In genomic region chr19:30073152-30074000, GRCh38 we compare ENCODE assay signal across 26 cellular contexts.
DNase-seq lines count a peak whose midpoint lies in the region; ATAC-seq, FAIRE-seq and TF ChIP-seq lines count a peak whose summit lies in the region.
"Had no signal": no experiment of that assay in that cellular context is flagged by ENCODE, and none has a peak within 500 bp of the region (broad histone marks: within the 10 kb centered on the region; RNA-seq: fewer than 3 reads in every experiment).

No MANE protein-coding gene starts in this region.

- H4K91ac ChIP-seq in H9 (ENCODE audit: insufficient read length, low read depth, low read length) = no peak overlapping the region

- H3K4ac ChIP-seq in H9 (ENCODE audit: low read depth, low read length) = no peak overlapping the region

- H3K79me2 ChIP-seq in H9 (ENCODE audit: insufficient read depth, low read length) (no peaks in the 10 kb centered on the region), HepG2 (ENCODE audit: insufficient read depth, low read length) (no peaks in the 10 kb centered on the region)

- no peak overlapping the region for H2AK5ac ChIP-seq in H9 (ENCODE audit: insufficient read length, low read length)

- H3K79me1 ChIP-seq in H9 (ENCODE audit: insufficient read depth, low read depth, low read length, poor library complexity, severe bottlenecking) = no peaks in the 10 kb centered on the region

- no peak overlapping the region for H3K4me3 Mint-ChIP-seq in H9
- H3K4me3 Mint-ChIP-seq: CD4-positive, CD25-positive, alpha-beta regulatory T cell; naive B cell had no signal

- H3K4me2 ChIP-seq in H9 (ENCODE audit: insufficient read depth, insufficient read length, low read length) (no peak overlapping the region), HepG2 (ENCODE audit: low read depth, low read length) (no peak overlapping the region)
- H3K4me2 ChIP-seq: KMS-11, SK-N-SH had no signal

- no peak for TF ChIP-seq RAD21 in HepG2 (CRISPR knock-in tag; IDR thresholded peaks at IDR 0.05)

- H3K4me1 Mint-ChIP-seq in H9 = peaks cover 6 to 19% of the 10 kb centered on the region in 2 experiments
- H3K4me1 Mint-ChIP-seq: CD4-positive, CD25-positive, alpha-beta regulatory T cell; naive B cell had no signal

- no peaks in the 10 kb centered on the region; a peak in 1 of 5 replicates for H3K9me3 Mint-ChIP-seq in H9

- no peak for FAIRE-seq in HepG2 (lab: Jason Lieb, UNC)
- FAIRE-seq: D721Med, endometrium, HTR-8/SVneo had no signal

- no peak overlapping the region for H2BK15ac ChIP-seq in H9 (ENCODE audit: low read depth, low read length)

- H4K8ac ChIP-seq in H9 (replicated peaks; ENCODE audit: insufficient read length, low read depth, low read length) = no peak overlapping the region

- H3K27me3 ChIP-seq in H9 (ENCODE audit: insufficient read depth, low read length) = no peaks in the 10 kb centered on the region
- peaks cover 11% of the 10 kb centered on the region for H3K27me3 ChIP-seq in RWPE2 (ENCODE audit: insufficient read depth, poor library complexity, severe bottlenecking)
- H3K27me3 ChIP-seq in HepG2 (ENCODE audit: control insufficient read depth in 1 of 2, insufficient read depth in 2 of 2, low read length in 2 of 2) = peaks cover 2 to 24% of the 10 kb centered on the region in 2 experiments; a peak in 4 of 5 replicates
- peaks cover 0 to 23% (median 0%) of the 10 kb centered on the region in 7 donors for H3K27me3 ChIP-seq in spleen (replicated peaks in 1 of 7)
- H3K27me3 ChIP-seq: cardiac muscle cell, testis had no signal

- no peak overlapping the region for H2BK120ac ChIP-seq in H9 (ENCODE audit: low read depth, low read length, poor library complexity, severe bottlenecking)

- POLR2A ChIA-PET in HepG2 (lab: Yijun Ruan, JAX) = interaction anchor here (0.6 kb wide), 1 partner anchor 270 kb away, joined by 3 read pairs; no protein-coding TSS in a partner anchor

- H2BK12ac ChIP-seq in H9 (ENCODE audit: insufficient read length, low read depth, low read length) = no peak overlapping the region

- H2BK20ac ChIP-seq in H9 (ENCODE audit: low read depth, low read length, poor library complexity, severe bottlenecking) = no peak overlapping the region

- TF ChIP-seq CTCF in H9 (conservative IDR thresholded peaks at IDR 0.05) = peak; percentile 27; the same call in 2 of the 3 replicates
- TF ChIP-seq CTCF in RWPE2 (IDR thresholded peaks at IDR 0.05; ENCODE audit: poor library complexity, severe bottlenecking) = no peak
- no peak for TF ChIP-seq CTCF in HepG2 (CRISPR knock-in tag; IDR thresholded peaks at IDR 0.05)
- no peak for TF ChIP-seq CTCF in spleen (IDR thresholded peaks at IDR 0.05 in 8 of 11, conservative IDR thresholded peaks at IDR 0.05 in 3 of 11)

- TF ChIP-seq POLR2A in HepG2 (IDR thresholded peaks at IDR 0.05; ENCODE audit: insufficient read depth in 1 of 2, low read depth in 2 of 2, low read length in 2 of 2) (no peak), spleen (IDR thresholded peaks at IDR 0.05) (no peak)

- no peak overlapping the region for H4K5ac ChIP-seq in H9 (ENCODE audit: insufficient read length, low read depth, low read length)

- DNase-seq in H9 (no peak), RWPE2 (ENCODE audit: low spot score) (peak; percentile 16), HepG2 (ENCODE audit: low spot score) (no peak), spleen (peak; percentile 47)
- DNase-seq: activated CD4-positive, alpha-beta T cell treated with anti-CD3 and anti-CD28 coated beads, Interleukin-2, amount 50 U/mL, for 1 hour; activated naive CD4-positive, alpha-beta T cell treated with anti-CD3 and anti-CD28 coated beads, Interleukin-2, amount 50 U/mL, for 16 hours; CD4-positive, CD25-positive, alpha-beta regulatory T cell; kidney glomerular epithelial cell; mesenchymal stem cell; naive B cell; NCI-H1436; NCI-H69; occipital lobe; SK-N-SH; stimulated activated CD4-positive, alpha-beta T cell treated with anti-CD3 and anti-CD28 coated beads, Interleukin-4, amount 100 ng/mL, for 1 hour; stimulated activated naive CD4-positive, alpha-beta T cell; T-helper 2 cell; testis had no signal

- no peak overlapping the region for H3K14ac ChIP-seq in H9 (ENCODE audit: insufficient read depth, low read length)

- no peaks in the 10 kb centered on the region for H4K20me1 ChIP-seq in H9 (ENCODE audit: control insufficient read depth, insufficient read depth, insufficient read length)
- H4K20me1 ChIP-seq in HepG2 (ENCODE audit: insufficient read depth, low read length) = no peaks in the 10 kb centered on the region

- no peak overlapping the region for H3K27ac ChIP-seq in H9 (ENCODE audit: insufficient read length, low read depth, low read length)
- H3K27ac ChIP-seq in RWPE2 (ENCODE audit: poor library complexity, severe bottlenecking) = no peak overlapping the region
- no peak overlapping the region for H3K27ac ChIP-seq in HepG2 (ENCODE audit: extremely low read length, insufficient read depth, low read length)
- no peak overlapping the region for H3K27ac ChIP-seq in spleen
- H3K27ac ChIP-seq: cardiac muscle cell, KMS-11, testis had no signal

- H3K9me3 ChIP-seq in H9 (ENCODE audit: control insufficient read depth, low read depth, low read length) = no peaks in the 10 kb centered on the region
- H3K9me3 ChIP-seq in RWPE2 (ENCODE audit: severe bottlenecking) = no peaks in the 10 kb centered on the region
- H3K9me3 ChIP-seq in HepG2 (ENCODE audit: low read length) = no peaks in the 10 kb centered on the region
- H3K9me3 ChIP-seq in spleen = no peaks in the 10 kb centered on the region
- H3K9me3 ChIP-seq: SK-N-SH, testis had no signal

- H2AFZ ChIP-seq in H9 (ENCODE audit: low read length) (no peak overlapping the region), HepG2 (ENCODE audit: low read length) (no peak overlapping the region)

- no CpG with 5 or more reads among the region's 16 CpGs for WGBS in H9 (ENCODE audit: extremely low coverage, insufficient read length, low lambda C conversion rate)
- 28% methylated on average over 6 of the region's 16 CpGs for WGBS in HepG2 (ENCODE audit: low lambda C conversion rate)
- 82 to 91% (median 87%) methylated on average over 12 to 16 of the region's 16 CpGs for WGBS in spleen, 5 donors

- no peak overlapping the region for H2BK5ac ChIP-seq in H9 (ENCODE audit: insufficient read length, low read length)

- H3K4me1 ChIP-seq in H9 (ENCODE audit: insufficient read depth, low read length) (no peaks in the 10 kb centered on the region), RWPE2 (ENCODE audit: insufficient read depth, poor library complexity, severe bottlenecking) (no peaks in the 10 kb centered on the region), HepG2 (ENCODE audit: insufficient read depth, low read length) (no peaks in the 10 kb centered on the region), spleen (no peaks in the 10 kb centered on the region)
- H3K4me1 ChIP-seq: testis had no signal

- intact Hi-C loops in HepG2 (cut with micrococcal nuclease; ENCODE audit: unreplicated experiment) = no loop called here
- intact Hi-C loops in spleen (cut with DNase I; ENCODE audit: low total_unique reads) = no loop called here

- H3K27ac Mint-ChIP-seq in H9 = peak overlapping the region in 1 of 3 experiments; percentile 89; a peak in 1 of 7 replicates
- H3K27ac Mint-ChIP-seq: CD4-positive, CD25-positive, alpha-beta regulatory T cell; naive B cell had no signal

- H3K18ac ChIP-seq in H9 (ENCODE audit: insufficient read length, low read depth, low read length) = no peak overlapping the region

- no peaks in the 10 kb centered on the region for H3K23me2 ChIP-seq in H9 (ENCODE audit: insufficient read length, low read depth, low read length, poor library complexity, severe bottlenecking)

- in situ Hi-C loops in HepG2 (cut with HindIII; ENCODE audit: extremely low pct_ligation_motif_present, low pct_unique_long_range_greater_than_20kb) = no loop called here

- H3T11ph ChIP-seq in H9 (ENCODE audit: low read length) = no peak overlapping the region

- H3K27me3 Mint-ChIP-seq in H9 (ENCODE audit: low read depth) = peaks cover 2% of the 10 kb centered on the region; the same call in 1 of the 2 replicates
- H3K27me3 Mint-ChIP-seq: CD4-positive, CD25-positive, alpha-beta regulatory T cell had no signal

- no peaks in the 10 kb centered on the region; a peak in 1 of 7 replicates for H3K36me3 Mint-ChIP-seq in H9 (ENCODE audit: insufficient read depth in 1 of 3, low read depth in 3 of 3)
- H3K36me3 Mint-ChIP-seq: CD4-positive, CD25-positive, alpha-beta regulatory T cell; naive B cell had no signal

- BruUV-seq in HepG2 (replicated peaks; lab: Mats Ljungman, UMichigan) = no TSS peak

- H3K9ac ChIP-seq in H9 (ENCODE audit: extremely low read depth, insufficient read length, low read length) (no peak overlapping the region), HepG2 (ENCODE audit: insufficient read depth, low read depth, low read length) (no peak overlapping the region)
- H3K9ac ChIP-seq: KMS-11, SK-N-SH had no signal

- H3K4me3 ChIP-seq in RWPE2 (ENCODE audit: severe bottlenecking) = no peak overlapping the region
- no peak overlapping the region for H3K4me3 ChIP-seq in HepG2 (replicated peaks in 1 of 3; ENCODE audit: insufficient read depth in 1 of 3, low read depth in 2 of 3, low read length in 3 of 3)
- H3K4me3 ChIP-seq in spleen = no peak overlapping the region
- H3K4me3 ChIP-seq: cardiac muscle cell, testis had no signal

- no peak overlapping the region for H3K23ac ChIP-seq in H9 (ENCODE audit: insufficient read length, low read depth, low read length)

- TF ChIP-seq EP300 in HepG2 (IDR thresholded peaks at IDR 0.05; ENCODE audit: low read depth in 2 of 2, low read length in 2 of 2) = no peak
- TF ChIP-seq EP300 in HepG2 (CRISPR knock-in tag; IDR thresholded peaks at IDR 0.05; ENCODE audit: borderline replicate concordance) = no peak

- ATAC-seq in RWPE2 (ENCODE audit: low read depth) (no peak), HepG2 (no peak), GM18873 (IDR thresholded peaks at IDR 0.05; ENCODE audit: low FRiP score, unreplicated experiment) (no peak), HG02981 (IDR thresholded peaks at IDR 0.05; ENCODE audit: unreplicated experiment) (no peak), HG02759 (IDR thresholded peaks at IDR 0.05; ENCODE audit: unreplicated experiment) (no peak)

- CTCF ChIA-PET in HepG2 (lab: Yijun Ruan, JAX; ENCODE audit: low intra/inter-chr PET ratio, low total read pairs) = no interaction called here

- no peak overlapping the region for H3K56ac ChIP-seq in H9 (ENCODE audit: insufficient read length, low read depth, low read length)

- H3K36me3 ChIP-seq in RWPE2 (ENCODE audit: low read depth) (no peaks in the 10 kb centered on the region), HepG2 (replicated peaks in 1 of 2; ENCODE audit: control insufficient read depth in 1 of 2, insufficient read depth in 2 of 2, low read length in 2 of 2) (no peaks in the 10 kb centered on the region), spleen (no peaks in the 10 kb centered on the region)
- H3K36me3 ChIP-seq: cardiac muscle cell had no signal

TF ChIP-seq in HepG2, 621 proteins besides CTCF, POLR2A, EP300 and RAD21:
- TF ChIP-seq ZNF331 (CRISPR knock-in tag; IDR thresholded peaks at IDR 0.05) (no peak), ZNF263 (CRISPR knock-in tag; IDR thresholded peaks at IDR 0.05) (0 out of 2 replicates have a peak, but pooled peaks have one; percentile 22), HNRNPK (IDR thresholded peaks at IDR 0.05; ENCODE audit: low read depth, low read length, poor library complexity, severe bottlenecking) (no peak), ZNF333 (CRISPR knock-in tag; IDR thresholded peaks at IDR 0.05; ENCODE audit: borderline replicate concordance) (no peak), ARNT2 (CRISPR knock-in tag; IDR thresholded peaks at IDR 0.05; ENCODE audit: low read depth) (no peak)
TF ChIP-seq in HepG2: peak in this region for 1.

Comparison
In these comparisons a context has a peak if more than half of its experiments do, and no peak if none do; other contexts are left out.
1. DNase-seq: peak in RWPE2 (single experiment) and spleen (single experiment); none in H9 (single experiment) and HepG2 (single experiment).